Comparison of ENCODE assay signal across 29 cellular contexts in genomic region chr21:45959182-45959581, GRCh38. TPM values are rescaled to one million over a fixed set of nuclear protein-coding genes. Genes with fewer than 3 reads are reported as not detected.
DNase-seq lines count a peak whose midpoint lies in the region; ATAC-seq, FAIRE-seq and TF ChIP-seq lines count a peak whose summit lies in the region.
"Had no signal": no experiment of that assay in that cellular context is flagged by ENCODE, and none has a peak within 500 bp of the region (broad histone marks: within the 10 kb centered on the region; RNA-seq: fewer than 3 reads in every experiment).

No MANE protein-coding gene starts in this region.

- SMC1A ChIA-PET in GM12878 (lab: Charles Lee; ENCODE audit: uncharacterized antibody, unreplicated experiment) = no interaction called here

- H3K4me2 ChIP-seq in GM12878 (ENCODE audit: control insufficient read depth, insufficient read depth) = no peak overlapping the region
- H3K4me2 ChIP-seq: hepatocyte had no signal

- H3K27ac Mint-ChIP-seq in CD4-positive, alpha-beta memory T cell = no peak overlapping the region
- H3K27ac Mint-ChIP-seq: activated CD4-positive, alpha-beta T cell treated with anti-CD3 and anti-CD28 coated beads, Interleukin-2, amount 10 ng/mL, durations not matched to agents 24 days and 14 days; activated T-cell treated with anti-CD3 and anti-CD28 coated beads, Interleukin-2, amount 50 U/mL, for 72 hours; CD8-positive, alpha-beta memory T cell had no signal

- H3K4me1 Mint-ChIP-seq in CD4-positive, alpha-beta memory T cell = peaks cover 0 to 4% (median 2%) of the 10 kb centered on the region in 4 donors
- H3K4me1 Mint-ChIP-seq: activated CD4-positive, alpha-beta T cell treated with anti-CD3 and anti-CD28 coated beads, Interleukin-2, amount 10 ng/mL, durations not matched to agents 24 days and 14 days had no signal

- peaks cover 26 to 35% of the 10 kb centered on the region in 2 donors for H3K27me3 Mint-ChIP-seq in CD4-positive, alpha-beta memory T cell

- ATAC-seq in heart left ventricle (no peak), Right ventricle myocardium superior (ENCODE audit: poor library complexity) (no peak), GM12878 (no peak), psoas muscle (no peak)
- ATAC-seq: activated T-cell treated with anti-CD3 and anti-CD28 coated beads, Interleukin-2, amount 50 U/mL, for 72 hours; K562; stimulated activated naive CD8-positive, alpha-beta T cell treated with anti-CD3 and anti-CD28 coated beads, Interleukin-15, amount 100 ng/mL, for 72 hours had no signal

- peaks cover 0 to 17% of the 10 kb centered on the region in 2 donors for H3K36me3 Mint-ChIP-seq in CD4-positive, alpha-beta memory T cell

- 75 to 84% (median 82%) methylated on average over 5 of the region's 5 CpGs for WGBS in heart left ventricle, 4 donors
- WGBS in GM12878 (ENCODE audit: insufficient coverage, insufficient replicate concordance, low lambda C conversion rate, missing lambda C conversion rate) = 3% methylated on average over 5 of the region's 5 CpGs
- WGBS in psoas muscle, 3 donors = 69 to 77% (median 69%) methylated on average over 5 of the region's 5 CpGs

- H3K4me3 Mint-ChIP-seq in CD4-positive, alpha-beta memory T cell = no peak overlapping the region
- H3K4me3 Mint-ChIP-seq: activated CD4-positive, alpha-beta T cell treated with anti-CD3 and anti-CD28 coated beads, Interleukin-2, amount 10 ng/mL, durations not matched to agents 24 days and 14 days; activated T-cell treated with anti-CD3 and anti-CD28 coated beads, Interleukin-2, amount 50 U/mL, for 72 hours; CD8-positive, alpha-beta memory T cell; stimulated activated naive CD8-positive, alpha-beta T cell treated with anti-CD3 and anti-CD28 coated beads, Interleukin-15, amount 100 ng/mL, for 72 hours had no signal

- in situ Hi-C loops in GM12878 (cut with MboI) = no loop called here

- no peak for TF ChIP-seq EP300 in GM12878 (IDR thresholded peaks at IDR 0.05; ENCODE audit: borderline replicate concordance in 1 of 2, control insufficient read depth in 1 of 2, low read depth in 2 of 2, low read length in 2 of 2)

- H3K79me2 ChIP-seq in GM12878 (ENCODE audit: control insufficient read depth, insufficient read depth, low read length) = no peaks in the 10 kb centered on the region
- H3K79me2 ChIP-seq: hepatocyte had no signal

- no peak overlapping the region for H2AFZ ChIP-seq in GM12878 (ENCODE audit: control insufficient read depth, low read depth, low read length)
- H2AFZ ChIP-seq: hepatocyte had no signal

- H3K36me3 ChIP-seq in heart left ventricle (no peaks in the 10 kb centered on the region), GM12878 (ENCODE audit: control insufficient read depth in 2 of 2, insufficient read depth in 2 of 2, low read length in 1 of 2) (no peaks in the 10 kb centered on the region), psoas muscle (ENCODE audit: insufficient read depth in 1 of 2, low read depth in 1 of 2) (no peaks in the 10 kb centered on the region), uterus (no peaks in the 10 kb centered on the region)
- no peaks in the 10 kb centered on the region for H3K36me3 ChIP-seq in CD4-positive, alpha-beta memory T cell (ENCODE audit: insufficient read depth, low read length)
- H3K36me3 ChIP-seq: HAP-1, Peyer's patch, SJCRH30, WERI-Rb-1 had no signal

- TF ChIP-seq POLR2A in heart left ventricle (IDR thresholded peaks at IDR 0.05) (no peak), GM12878 (IDR thresholded peaks at IDR 0.05; ENCODE audit: low read depth, low read length) (no peak), uterus (IDR thresholded peaks at IDR 0.05) (no peak)

- no peak overlapping the region for H3K9ac ChIP-seq in GM12878 (ENCODE audit: control insufficient read depth, insufficient read depth, low read length)

- H3K27me3 ChIP-seq in heart left ventricle = no peaks in the 10 kb centered on the region
- no peaks in the 10 kb centered on the region for H3K27me3 ChIP-seq in GM12878 (replicated peaks in 1 of 2; ENCODE audit: control insufficient read depth in 2 of 2, insufficient read depth in 2 of 2, low read length in 1 of 2)
- H3K27me3 ChIP-seq in psoas muscle (ENCODE audit: insufficient read depth in 3 of 3, low read length in 2 of 3) = peaks cover 0 to 39% (median 1%) of the 10 kb centered on the region in 3 donors
- H3K27me3 ChIP-seq in uterus = no peaks in the 10 kb centered on the region
- H3K27me3 ChIP-seq in CD4-positive, alpha-beta memory T cell (ENCODE audit: insufficient read depth, low read length) = no peaks in the 10 kb centered on the region
- H3K27me3 ChIP-seq: hepatocyte, Peyer's patch, SJCRH30 had no signal

- no peak for TF ChIP-seq RAD21 in GM12878 (IDR thresholded peaks at IDR 0.05; ENCODE audit: insufficient read depth, low read depth, low read length)

- H3K27ac ChIP-seq in heart left ventricle = peak overlapping the region in 9 of 12 donors; percentile 46 to 83 (median 71)
- H3K27ac ChIP-seq in GM12878 (ENCODE audit: control insufficient read depth, insufficient read depth) = no peak overlapping the region
- H3K27ac ChIP-seq in psoas muscle = peak overlapping the region; percentile 44
- H3K27ac ChIP-seq in uterus = peak overlapping the region; percentile 68 to 74
- no peak overlapping the region for H3K27ac ChIP-seq in CD4-positive, alpha-beta memory T cell (ENCODE audit: low read depth, low read length)
- H3K27ac ChIP-seq: 22Rv1, epithelial cell of prostate, SJCRH30, WERI-Rb-1 had no signal

- CTCF ChIA-PET in GM12878 (lab: Yijun Ruan, JAX) = no interaction called here
- CTCF ChIA-PET in CD4-positive, alpha-beta memory T cell (lab: Charles Lee; ENCODE audit: partially characterized antibody) = no interaction called here

- no peak overlapping the region for H3K4me3 ChIP-seq in heart left ventricle
- no peak overlapping the region for H3K4me3 ChIP-seq in GM12878
- no peak overlapping the region for H3K4me3 ChIP-seq in psoas muscle
- H3K4me3 ChIP-seq in uterus = no peak overlapping the region
- H3K4me3 ChIP-seq in CD4-positive, alpha-beta memory T cell (ENCODE audit: low read length in 2 of 2) = no peak overlapping the region
- H3K4me3 ChIP-seq: HAP-1, hepatocyte, K562, Peyer's patch, SJCRH30 had no signal

- RAD21 ChIA-PET in GM12878 (lab: Charles Lee; ENCODE audit: unreplicated experiment) = no interaction called here

- no TSS peak for BruUV-seq in GM12878 (replicated peaks; lab: Mats Ljungman, UMichigan)

- intact Hi-C loops in heart left ventricle (cut with DNase I) = no loop called here
- intact Hi-C loops in Right ventricle myocardium superior (cut with DNase I) = no loop called here
- intact Hi-C loops in GM12878 (cut with micrococcal nuclease; ENCODE audit: unreplicated experiment) = no loop called here
- intact Hi-C loops in psoas muscle (cut with DNase I) = no loop called here
- intact Hi-C loops in uterus (cut with DNase I; ENCODE audit: low total_unique reads) = no loop called here
- intact Hi-C loops in CD4-positive, alpha-beta memory T cell (cut with micrococcal nuclease) = no loop called here

- peaks cover 0 to 35% (median 22%) of the 10 kb centered on the region in 8 donors for H3K9me3 Mint-ChIP-seq in CD4-positive, alpha-beta memory T cell

- no peak for FAIRE-seq in GM12878 (lab: Jason Lieb, UNC)
- FAIRE-seq: K562, small intestine had no signal

- no peaks in the 10 kb centered on the region for H4K20me1 ChIP-seq in GM12878 (ENCODE audit: control insufficient read depth, insufficient read depth)

- no peak for DNase-seq in heart left ventricle
- no peak for DNase-seq in Right ventricle myocardium superior
- no peak for DNase-seq in GM12878 (ENCODE audit: low read depth, low spot score)
- no peak for DNase-seq in psoas muscle
- DNase-seq in uterus = no peak
- DNase-seq in CD4-positive, alpha-beta memory T cell = no peak
- DNase-seq in stimulated activated CD4-positive, alpha-beta T cell treated with anti-CD3 and anti-CD28 coated beads, Interleukin-12 subunit alpha, Interleukin-12 subunit beta, amount 100 ng/mL, for 4 hours = no peak
- no peak for DNase-seq in activated CD4-positive, CD25-positive, alpha-beta regulatory T cell (lab: John Stamatoyannopoulos, UW)
- DNase-seq: activated CD4-positive, alpha-beta T cell treated with anti-CD3 and anti-CD28 coated beads, Interleukin-2, amount 10 ng/mL, durations not matched to agents 24 days and 14 days; activated naive CD4-positive, alpha-beta T cell treated with Interleukin-2 at 50 U/mL for 16 hours; activated T-cell treated with anti-CD3 and anti-CD28 coated beads, Interleukin-2, amount 50 U/mL, for 72 hours; CD8-positive, alpha-beta memory T cell; DMS153; effector CD8-positive, alpha-beta T cell; NCI-H1105 treated with DMSO at 0.1 percent for 48 hours; NCI-H2029; SJCRH30; small intestine; stimulated activated CD4-positive, alpha-beta T cell treated with anti-CD3 and anti-CD28 coated beads, Interleukin-1b, Interleukin-23, amount 100 ng/mL, for 48 hours; stimulated activated CD8-positive, alpha-beta memory T cell treated with anti-CD3 and anti-CD28 coated beads, Interleukin-4, amount 100 ng/mL, for 48 hours; stimulated activated naive CD8-positive, alpha-beta T cell treated with anti-CD3 and anti-CD28 coated beads, Interleukin-15, amount 100 ng/mL, for 72 hours; T1000; WERI-Rb-1 had no signal

- H3K4me1 ChIP-seq in heart left ventricle (peaks cover 0 to 35% (median 17%) of the 10 kb centered on the region in 12 donors), GM12878 (ENCODE audit: control insufficient read depth, insufficient read depth, low read length) (no peaks in the 10 kb centered on the region), psoas muscle (no peaks in the 10 kb centered on the region), uterus (no peaks in the 10 kb centered on the region)
- H3K4me1 ChIP-seq in CD4-positive, alpha-beta memory T cell (ENCODE audit: insufficient read depth, low read length) = no peaks in the 10 kb centered on the region
- H3K4me1 ChIP-seq: HAP-1, Peyer's patch, SJCRH30 had no signal

- H3K9me3 ChIP-seq in heart left ventricle (peaks cover 0 to 3% (median 0%) of the 10 kb centered on the region in 12 donors), GM12878 (replicated peaks; ENCODE audit: control insufficient read depth, insufficient read depth, low read length) (peaks cover 2% of the 10 kb centered on the region; the same call in 1 of the 3 replicates), psoas muscle (no peaks in the 10 kb centered on the region), uterus (no peaks in the 10 kb centered on the region)
- H3K9me3 ChIP-seq in CD4-positive, alpha-beta memory T cell (ENCODE audit: control insufficient read depth in 1 of 2, low read length in 2 of 2) = no peaks in the 10 kb centered on the region
- H3K9me3 ChIP-seq: SJCRH30 had no signal

- POLR2A ChIA-PET in GM12878 (lab: Charles Lee) = no interaction called here
- POLR2A ChIA-PET in CD4-positive, alpha-beta memory T cell (lab: Charles Lee; ENCODE audit: partially characterized antibody) = no interaction called here

- TF ChIP-seq CTCF in heart left ventricle (IDR thresholded peaks at IDR 0.05) (no peak), GM12878 (IDR thresholded peaks at IDR 0.05 in 2 of 3, conservative IDR thresholded peaks at IDR 0.05 in 1 of 3; ENCODE audit: control insufficient read depth in 2 of 3, extremely low read depth in 1 of 3, insufficient read depth in 1 of 3, low read depth in 3 of 3, low read length in 3 of 3) (no peak), psoas muscle (IDR thresholded peaks at IDR 0.05) (no peak), uterus (IDR thresholded peaks at IDR 0.05) (no peak)

RNA-seq across cellular contexts. Expression of gene COL6A1, which starts 22.4 kb away (rescaled TPM):
- 100 to 1,000 TPM in 8 of 9 donors, 10 to 100 TPM in 1; 92.4 to 385 (median 143) TPM for total RNA-seq in heart left ventricle
- 100 to 1,000 TPM; 149 to 157 TPM for polyA plus RNA-seq in heart left ventricle
- total RNA-seq in Right ventricle myocardium superior = 173 TPM
- total RNA-seq in GM12878 (2013; cell fraction: nucleolus; rRNA removed) = 0.47 and 0.56 TPM in 2 replicates
- total RNA-seq in GM12878 (2014; rRNA removed) = not detected in 2 replicates
- not detected in 2 replicates for total RNA-seq in GM12878 (2014; rRNA removed; fragmentation: Illumina TruSeq; extraction: Trizol)
- total RNA-seq in GM12878 (2021) = 1.1 and 1.3 TPM in 2 replicates
- polyA plus RNA-seq in GM12878 (2011; ENCODE audit: low read depth) = not detected
- not detected in 2 replicates for polyA plus RNA-seq in GM12878 (2011; rRNA removed)
- 0.09 and 0.17 TPM in 2 replicates for polyA plus RNA-seq in GM12878 (2011; cell fraction: cytosol; rRNA removed)
- polyA plus RNA-seq in GM12878 (2011; cell fraction: nucleus; rRNA removed) = 0.99 and 1.0 TPM in 2 replicates
- polyA plus RNA-seq in GM12878 (2012) = 0.38 and 0.58 TPM in 2 replicates
- polyA plus RNA-seq in GM12878 (2014; fragmentation: Illumina TruSeq; extraction: Trizol) = not detected in 2 replicates
- polyA plus RNA-seq in GM12878 (2014; fragmentation: Nextera tagmentation; extraction: Ambion mirVana) = not detected
- not detected in 2 replicates for polyA plus RNA-seq in GM12878 (2014; rRNA removed)
- under 1 TPM; 0.12 to 0.20 TPM for polyA plus RNA-seq in GM12878 (2016; fragmentation: Nextera tagmentation; extraction: Ambion mirVana)
- not detected in 2 replicates for polyA minus RNA-seq in GM12878 (2011; rRNA and poly(A)+ RNA removed)
- not detected in 2 replicates for polyA minus RNA-seq in GM12878 (2011; cell fraction: cytosol; rRNA and poly(A)+ RNA removed)
- 0.19 and 0.36 TPM in 2 replicates for polyA minus RNA-seq in GM12878 (2011; cell fraction: nucleus; rRNA and poly(A)+ RNA removed)
- 10 to 100 TPM; 36.1 to 83.0 (median 61.9) TPM for total RNA-seq in psoas muscle
- 10 to 100 TPM; 29.4 to 32.1 (median 30.4) TPM for polyA plus RNA-seq in psoas muscle
- 1,000 to 10,000 TPM in 1 of 4 donors, 100 to 1,000 TPM in 3; 621 to 1,160 (median 804) TPM for total RNA-seq in uterus
- total RNA-seq in CD4-positive, alpha-beta memory T cell = 1 to 10 TPM; 5.2 to 6.0 TPM
- polyA plus RNA-seq in CD4-positive, alpha-beta memory T cell = under 1 TPM in 1 of 2 donors, not detected in 1; 0.87 TPM

Comparison
In these comparisons a context has a peak if more than half of its experiments do, and no peak if none do; other contexts are left out.
1. H3K27ac ChIP-seq: peak in heart left ventricle (9 of 12), psoas muscle (single experiment) and uterus (2 of 2); none in GM12878 (single experiment) and CD4-positive, alpha-beta memory T cell (single experiment).
2. RNA of gene COL6A1, which starts 22.4 kb away (total RNA-seq): 621 to 1,160 TPM in uterus, 173 TPM in Right ventricle myocardium superior (single experiment), 92.4 to 385 TPM in heart left ventricle and 36.1 to 83.0 TPM in psoas muscle; 5.2 to 6.0 TPM in CD4-positive, alpha-beta memory T cell and 0.47 to 1.3 TPM in GM12878; every median in the first group is over 4 times any median in the second.